In genomic region chr17:81364278-81365147, GRCh38 we compare ENCODE assay signal across 1 cellular context.
TF ChIP-seq lines count a peak whose summit lies in the region.

No MANE protein-coding gene starts in this region.

TF ChIP-seq in H1, 55 proteins besides CTCF, POLR2A, EP300 and RAD21 (continued from another document):
- TF ChIP-seq CHD7 (IDR thresholded peaks at IDR 0.05; ENCODE audit: insufficient replicate concordance, low read length) (no peak), FOSL1 (IDR thresholded peaks at IDR 0.05; ENCODE audit: insufficient read depth, low read depth, low read length) (no peak), TAF7 (optimal IDR thresholded peaks at IDR 0.05; ENCODE audit: borderline replicate concordance, low read depth, low read length) (no peak), TEAD4 (IDR thresholded peaks at IDR 0.05; ENCODE audit: low read depth, low read length) (no peak), NANOG (IDR thresholded peaks at IDR 0.05; ENCODE audit: insufficient read depth, low read depth, low read length, poor library complexity, severe bottlenecking) (no peak), CEBPB (IDR thresholded peaks at IDR 0.05; ENCODE audit: low read depth, low read length) (no peak), SIRT6 (IDR thresholded peaks at IDR 0.05; ENCODE audit: low read length) (no peak), TAF1 (IDR thresholded peaks at IDR 0.05; ENCODE audit: low read depth, low read length) (no peak), EGR1 (IDR thresholded peaks at IDR 0.05; ENCODE audit: borderline replicate concordance, low read depth, low read length) (no peak), SIN3A (conservative IDR thresholded peaks at IDR 0.05 in 1 of 2, IDR thresholded peaks at IDR 0.05 in 1 of 2; ENCODE audit: low read depth in 1 of 2, low read length in 2 of 2) (no peak)
